ENCODE assay signal across 1 cellular context in the genomic region with DNA sequence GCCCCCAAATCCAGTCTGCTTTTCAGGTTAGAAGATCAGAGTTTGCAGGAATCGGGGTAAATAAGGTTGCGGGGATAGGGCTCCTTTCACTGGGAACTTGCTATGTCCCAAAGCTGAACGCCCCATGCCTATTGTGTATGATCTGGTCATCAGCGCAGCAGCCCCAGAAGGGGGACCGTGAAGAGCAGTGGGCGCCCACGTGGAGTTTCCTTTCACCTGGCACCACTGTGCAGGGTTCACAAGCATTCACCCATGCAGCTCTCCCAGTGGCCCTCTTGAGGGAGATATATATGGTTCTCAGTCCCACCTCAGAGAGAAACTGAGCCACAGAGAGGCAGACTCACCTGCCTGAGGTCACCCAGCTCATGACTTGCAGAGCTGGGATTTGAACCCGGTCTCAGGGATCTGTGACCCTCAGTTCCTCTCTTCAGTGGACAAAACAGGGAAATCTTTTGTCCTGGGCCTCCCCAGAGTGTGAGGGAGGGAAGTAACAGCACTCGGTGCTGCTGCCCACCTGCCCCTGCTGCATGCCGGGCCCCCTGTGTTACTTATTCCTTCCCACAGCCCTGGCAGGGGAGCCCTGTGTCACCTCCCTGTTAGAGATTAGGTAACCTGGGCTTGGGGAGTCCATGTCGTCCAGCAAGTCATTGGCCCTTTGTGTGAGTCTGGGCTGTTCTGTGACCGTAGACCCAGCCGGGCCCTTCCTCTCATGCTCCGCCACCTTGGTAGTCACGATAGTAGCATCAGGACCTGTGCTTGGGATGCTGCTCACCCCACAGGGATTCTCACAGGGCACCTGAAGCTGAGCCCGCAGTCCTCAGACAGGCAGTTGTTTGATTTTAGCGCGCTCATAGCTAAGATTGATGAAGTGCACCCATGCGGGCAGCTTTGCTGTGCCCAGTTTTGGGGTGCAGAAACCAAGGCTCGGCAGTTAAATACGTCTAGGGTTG.
TF ChIP-seq lines count a peak whose summit lies in the region.

No MANE protein-coding gene starts in this region.

TF ChIP-seq in WTC11, 78 proteins besides CTCF, POLR2A, EP300 and RAD21 (continued from another document):
- TF ChIP-seq, protein P1, sequence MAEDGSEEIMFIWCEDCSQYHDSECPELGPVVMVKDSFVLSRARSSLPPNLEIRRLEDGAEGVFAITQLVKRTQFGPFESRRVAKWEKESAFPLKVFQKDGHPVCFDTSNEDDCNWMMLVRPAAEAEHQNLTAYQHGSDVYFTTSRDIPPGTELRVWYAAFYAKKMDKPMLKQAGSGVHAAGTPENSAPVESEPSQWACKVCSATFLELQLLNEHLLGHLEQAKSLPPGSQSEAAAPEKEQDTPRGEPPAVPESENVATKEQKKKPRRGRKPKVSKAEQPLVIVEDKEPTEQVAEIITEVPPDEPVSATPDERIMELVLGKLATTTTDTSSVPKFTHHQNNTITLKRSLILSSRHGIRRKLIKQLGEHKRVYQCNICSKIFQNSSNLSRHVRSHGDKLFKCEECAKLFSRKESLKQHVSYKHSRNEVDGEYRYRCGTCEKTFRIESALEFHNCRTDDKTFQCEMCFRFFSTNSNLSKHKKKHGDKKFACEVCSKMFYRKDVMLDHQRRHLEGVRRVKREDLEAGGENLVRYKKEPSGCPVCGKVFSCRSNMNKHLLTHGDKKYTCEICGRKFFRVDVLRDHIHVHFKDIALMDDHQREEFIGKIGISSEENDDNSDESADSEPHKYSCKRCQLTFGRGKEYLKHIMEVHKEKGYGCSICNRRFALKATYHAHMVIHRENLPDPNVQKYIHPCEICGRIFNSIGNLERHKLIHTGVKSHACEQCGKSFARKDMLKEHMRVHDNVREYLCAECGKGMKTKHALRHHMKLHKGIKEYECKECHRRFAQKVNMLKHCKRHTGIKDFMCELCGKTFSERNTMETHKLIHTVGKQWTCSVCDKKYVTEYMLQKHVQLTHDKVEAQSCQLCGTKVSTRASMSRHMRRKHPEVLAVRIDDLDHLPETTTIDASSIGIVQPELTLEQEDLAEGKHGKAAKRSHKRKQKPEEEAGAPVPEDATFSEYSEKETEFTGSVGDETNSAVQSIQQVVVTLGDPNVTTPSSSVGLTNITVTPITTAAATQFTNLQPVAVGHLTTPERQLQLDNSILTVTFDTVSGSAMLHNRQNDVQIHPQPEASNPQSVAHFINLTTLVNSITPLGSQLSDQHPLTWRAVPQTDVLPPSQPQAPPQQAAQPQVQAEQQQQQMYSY (CRISPR knock-in tag; IDR thresholded peaks at IDR 0.05) = no peak
- TF ChIP-seq PRRX2 (CRISPR knock-in tag; IDR thresholded peaks at IDR 0.05) (no peak), ZSCAN18 (CRISPR knock-in tag; IDR thresholded peaks at IDR 0.05) (no peak), NFYB (CRISPR knock-in tag; conservative IDR thresholded peaks at IDR 0.05; ENCODE audit: low read depth) (no peak), ETV6 (CRISPR knock-in tag; IDR thresholded peaks at IDR 0.05) (no peak)
